Comparison of ENCODE assay signal across 19 cellular contexts in the genomic region with DNA sequence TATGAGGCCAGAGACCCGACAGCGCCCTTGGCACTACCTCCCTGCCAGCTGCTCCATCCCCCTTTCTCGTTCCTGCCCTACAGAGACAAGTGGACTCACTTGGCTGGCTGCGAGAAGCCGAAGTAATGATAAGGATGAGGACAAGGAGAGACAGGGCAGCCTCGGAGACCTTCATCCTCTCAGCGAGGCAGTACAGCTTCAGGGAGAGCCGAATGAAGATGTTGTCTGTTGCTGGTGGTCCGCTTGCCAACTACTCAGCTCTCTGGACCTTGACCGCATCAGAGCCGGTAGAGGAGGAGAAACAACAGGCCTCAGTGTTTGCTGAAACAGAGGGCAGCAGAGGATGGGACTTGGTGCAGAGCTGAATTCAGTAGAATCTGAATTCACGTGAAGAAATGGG. TPM values are rescaled to one million over a fixed set of nuclear protein-coding genes. Genes with fewer than 3 reads are reported as not detected.
DNase-seq lines count a peak whose midpoint lies in the region; ATAC-seq, FAIRE-seq and TF ChIP-seq lines count a peak whose summit lies in the region.
"Had no signal": no experiment of that assay in that cellular context is flagged by ENCODE, and none has a peak within 500 bp of the region (broad histone marks: within the 10 kb centered on the region; RNA-seq: fewer than 3 reads in every experiment).

A gene with protein sequence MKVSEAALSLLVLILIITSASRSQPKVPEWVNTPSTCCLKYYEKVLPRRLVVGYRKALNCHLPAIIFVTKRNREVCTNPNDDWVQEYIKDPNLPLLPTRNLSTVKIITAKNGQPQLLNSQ (minus strand): TSS at position 252 of the 400 bp plus-strand sequence. CDS start 77 bp downstream, at position 175.

- DNase-seq in GM23338 (ENCODE audit: low spot score) (no peak), left lobe of liver (ENCODE audit: low spot score) (peak; percentile 85), neural crest cell (ENCODE audit: low read depth, low spot score) (no peak), kidney (no peak), globus pallidus (ENCODE audit: low spot score) (no peak), GOT3 (lab: John Stamatoyannopoulos, UW) (no peak)
- DNase-seq in stimulated activated naive B cell treated with anti-CD40 and anti-IgM and Interleukin-4, amounts not matched to agents 10 μg/mL and 1 μg/mL and 100 μg/mL, for 72 hours = no peak
- DNase-seq: ACHN; CD4-positive, CD25-positive, alpha-beta regulatory T cell; DND-41; GDM1; IMR-90 had no signal

- no peaks in the 10 kb centered on the region for H3K27me3 ChIP-seq in GM23338 (ENCODE audit: insufficient read depth)
- H3K27me3 ChIP-seq: BLaER1 treated with 17β-estradiol and CSF1 and Interleukin-3, amounts not matched to agents 10 nM and 100 nM had no signal

- intact Hi-C loops in kidney (cut with DNase I) = no loop called here

- peaks cover 6% of the 10 kb centered on the region for H3K27me3 Mint-ChIP-seq in GM23338 (ENCODE audit: insufficient read depth, low read depth, poor library complexity)
- peaks cover 19% of the 10 kb centered on the region for H3K27me3 Mint-ChIP-seq in neural crest cell (ENCODE audit: low read depth)
- H3K27me3 Mint-ChIP-seq in stimulated activated naive B cell treated with anti-CD40 and anti-IgM and Interleukin-4, amounts not matched to agents 10 μg/mL and 1 μg/mL and 100 μg/mL, for 72 hours = peaks cover 6 to 15% of the 10 kb centered on the region in 2 donors

- H3K4me3 Mint-ChIP-seq in GM23338 (no peak within 1 kb of the TSS), neural crest cell (no peak within 1 kb of the TSS)
- H3K4me3 Mint-ChIP-seq in stimulated activated naive B cell treated with anti-CD40 and anti-IgM and Interleukin-4, amounts not matched to agents 10 μg/mL and 1 μg/mL and 100 μg/mL, for 72 hours = peak within 1 kb of the TSS in 1 of 2 donors; percentile 19
- H3K4me3 Mint-ChIP-seq: CD4-positive, CD25-positive, alpha-beta regulatory T cell had no signal

- no peaks in the 10 kb centered on the region for H3K4me1 ChIP-seq in GM23338 (ENCODE audit: insufficient read depth)
- no peaks in the 10 kb centered on the region for H3K4me1 ChIP-seq in kidney (ENCODE audit: control insufficient read depth in 1 of 2, insufficient read depth in 1 of 2, low read depth in 1 of 2, low read length in 2 of 2)

- H2AFZ ChIP-seq in GM23338 = peak within 1 kb of the TSS; percentile 47; the same call in 1 of the 2 replicates

- H3K9me3 Mint-ChIP-seq in GM23338 = no peaks in the 10 kb centered on the region
- H3K9me3 Mint-ChIP-seq in neural crest cell = no peaks in the 10 kb centered on the region
- no peaks in the 10 kb centered on the region for H3K9me3 Mint-ChIP-seq in stimulated activated naive B cell treated with anti-CD40 and anti-IgM and Interleukin-4, amounts not matched to agents 10 μg/mL and 1 μg/mL and 100 μg/mL, for 72 hours

- no peaks in the 10 kb centered on the region for H3K9me3 ChIP-seq in kidney (ENCODE audit: control insufficient read depth in 1 of 2, low read length in 2 of 2)
- H3K9me3 ChIP-seq: BLaER1 treated with 17β-estradiol and CSF1 and Interleukin-3, amounts not matched to agents 10 nM and 100 nM had no signal

- FAIRE-seq in kidney (lab: Jason Lieb, UNC) = no peak
- FAIRE-seq: GM12892, GM19239, H54 had no signal

- H3K27ac Mint-ChIP-seq in GM23338 (no peak within 1 kb of the TSS), neural crest cell (ENCODE audit: unreplicated experiment) (peak within 1 kb of the TSS; percentile 83)
- peak within 1 kb of the TSS; percentile 15 for H3K27ac Mint-ChIP-seq in stimulated activated naive B cell treated with anti-CD40 and anti-IgM and Interleukin-4, amounts not matched to agents 10 μg/mL and 1 μg/mL and 100 μg/mL, for 72 hours

- H3K27ac ChIP-seq in GM23338 (ENCODE audit: low read depth) (no peak within 1 kb of the TSS), kidney (ENCODE audit: low read depth in 2 of 2, low read length in 2 of 2) (no peak within 1 kb of the TSS)
- H3K27ac ChIP-seq: BLaER1 treated with 17β-estradiol and CSF1 and Interleukin-3, amounts not matched to agents 10 nM and 100 nM had no signal

- H3K4me1 Mint-ChIP-seq in GM23338 = no peaks in the 10 kb centered on the region
- no peaks in the 10 kb centered on the region for H3K4me1 Mint-ChIP-seq in neural crest cell
- H3K4me1 Mint-ChIP-seq in stimulated activated naive B cell treated with anti-CD40 and anti-IgM and Interleukin-4, amounts not matched to agents 10 μg/mL and 1 μg/mL and 100 μg/mL, for 72 hours = peaks cover 7 to 18% of the 10 kb centered on the region in 2 donors
- H3K4me1 Mint-ChIP-seq: CD4-positive, CD25-positive, alpha-beta regulatory T cell had no signal

- H3K4me3 ChIP-seq in GM23338 (no peak within 1 kb of the TSS), kidney (ENCODE audit: low read length in 2 of 2) (no peak within 1 kb of the TSS)
- H3K4me3 ChIP-seq: BLaER1 treated with 17β-estradiol and CSF1 and Interleukin-3, amounts not matched to agents 10 nM and 100 nM had no signal

- H3K79me2 ChIP-seq in GM23338 (replicated peaks; ENCODE audit: insufficient read depth) = no peaks in the 10 kb centered on the region

- H3K36me3 ChIP-seq in GM23338 (ENCODE audit: insufficient read depth) (no peaks in the 10 kb centered on the region), kidney (ENCODE audit: control insufficient read depth in 1 of 2, insufficient read depth in 2 of 2, low read length in 2 of 2) (no peaks in the 10 kb centered on the region)
- H3K36me3 ChIP-seq: BLaER1 treated with 17β-estradiol and CSF1 and Interleukin-3, amounts not matched to agents 10 nM and 100 nM had no signal

- TF ChIP-seq CTCF in GM23338 (conservative IDR thresholded peaks at IDR 0.05; ENCODE audit: low read depth in 2 of 2) = no peak
- no peak for TF ChIP-seq CTCF in neural crest cell (conservative IDR thresholded peaks at IDR 0.05)
- TF ChIP-seq CTCF in kidney (IDR thresholded peaks at IDR 0.05; ENCODE audit: borderline replicate concordance, extremely low read depth, insufficient read depth) = no peak

- H3K9ac ChIP-seq in kidney (ENCODE audit: low read length in 2 of 2) = no peak within 1 kb of the TSS
- H3K9ac ChIP-seq: BLaER1 treated with 17β-estradiol and CSF1 and Interleukin-3, amounts not matched to agents 10 nM and 100 nM had no signal

- no peaks in the 10 kb centered on the region for H4K20me1 ChIP-seq in GM23338 (replicated peaks; ENCODE audit: insufficient read depth)
- H4K20me1 ChIP-seq: BLaER1 treated with 17β-estradiol and CSF1 and Interleukin-3, amounts not matched to agents 10 nM and 100 nM had no signal

- H3K36me3 Mint-ChIP-seq in GM23338 (ENCODE audit: low read depth) = no peaks in the 10 kb centered on the region
- no peaks in the 10 kb centered on the region for H3K36me3 Mint-ChIP-seq in neural crest cell (ENCODE audit: low read depth)
- H3K36me3 Mint-ChIP-seq in stimulated activated naive B cell treated with anti-CD40 and anti-IgM and Interleukin-4, amounts not matched to agents 10 μg/mL and 1 μg/mL and 100 μg/mL, for 72 hours = no peaks in the 10 kb centered on the region
- H3K36me3 Mint-ChIP-seq: CD4-positive, CD25-positive, alpha-beta regulatory T cell had no signal

- ATAC-seq in GM23338 (no peak), left lobe of liver (peak; percentile 76), GM18858 (IDR thresholded peaks at IDR 0.05; ENCODE audit: unreplicated experiment) (no peak)
- no peak for ATAC-seq in stimulated activated naive B cell treated with anti-CD40 and anti-IgM and Interleukin-4, amounts not matched to agents 10 μg/mL and 1 μg/mL and 100 μg/mL, for 72 hours (replicated peaks)

- H3K9me2 ChIP-seq in GM23338 (ENCODE audit: insufficient read depth) = peaks cover 7% of the 10 kb centered on the region; the same call in 1 of the 2 replicates

- no peaks in the 10 kb centered on the region for H3F3A ChIP-seq in GM23338 (replicated peaks; ENCODE audit: low read depth)

- H3K4me2 ChIP-seq in GM23338 = no peak within 1 kb of the TSS
- H3K4me2 ChIP-seq: BLaER1 treated with 17β-estradiol and CSF1 and Interleukin-3, amounts not matched to agents 10 nM and 100 nM had no signal

TF ChIP-seq in GM23338, 12 proteins besides CTCF, POLR2A, EP300 and RAD21:
- TF ChIP-seq STAT1 (IDR thresholded peaks at IDR 0.05; ENCODE audit: unreplicated experiment) = no peak
- TF ChIP-seq, protein P1, sequence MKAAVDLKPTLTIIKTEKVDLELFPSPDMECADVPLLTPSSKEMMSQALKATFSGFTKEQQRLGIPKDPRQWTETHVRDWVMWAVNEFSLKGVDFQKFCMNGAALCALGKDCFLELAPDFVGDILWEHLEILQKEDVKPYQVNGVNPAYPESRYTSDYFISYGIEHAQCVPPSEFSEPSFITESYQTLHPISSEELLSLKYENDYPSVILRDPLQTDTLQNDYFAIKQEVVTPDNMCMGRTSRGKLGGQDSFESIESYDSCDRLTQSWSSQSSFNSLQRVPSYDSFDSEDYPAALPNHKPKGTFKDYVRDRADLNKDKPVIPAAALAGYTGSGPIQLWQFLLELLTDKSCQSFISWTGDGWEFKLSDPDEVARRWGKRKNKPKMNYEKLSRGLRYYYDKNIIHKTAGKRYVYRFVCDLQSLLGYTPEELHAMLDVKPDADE (IDR thresholded peaks at IDR 0.05) = no peak

RNA-seq across cellular contexts. Expression of the gene that starts here (rescaled TPM):
- total RNA-seq in GM23338 (2014; rRNA removed; shearing (Covaris generic)) = not detected in 2 replicates
- polyA plus RNA-seq in GM23338 (2016; fragmentation: Nextera tagmentation; extraction: Ambion mirVana) (not detected in 2 replicates), kidney (ENCODE audit: insufficient read depth, low read depth, low replicate concordance) (not detected)
- total RNA-seq in left lobe of liver (31.1 TPM), neural crest cell (not detected in 2 replicates), kidney (0.79 TPM)
- total RNA-seq: A172; Calu3; CD4-positive, CD25-positive, alpha-beta regulatory T cell; IMR-90 had no signal
- polyA plus RNA-seq: CD4-positive, CD25-positive, alpha-beta regulatory T cell; IMR-90 had no signal

Comparison
In these comparisons a context has a peak if more than half of its experiments do, and no peak if none do; other contexts are left out.
1. RNA of the gene that starts here (total RNA-seq): 31.1 TPM in left lobe of liver (single experiment); 0.79 TPM in kidney (single experiment), not detected in GM23338 and not detected in neural crest cell; every median in the first group is over 10 times any median in the second.